19 cellular contexts compared by ENCODE assay signal in genomic region chr5:59923465-59923864, GRCh38. TPM values are rescaled to one million over a fixed set of nuclear protein-coding genes. Genes with fewer than 3 reads are reported as not detected.
DNase-seq lines count a peak whose midpoint lies in the region; FAIRE-seq and TF ChIP-seq lines count a peak whose summit lies in the region.
"Had no signal": no experiment of that assay in that cellular context is flagged by ENCODE, and none has a peak within 500 bp of the region (broad histone marks: within the 10 kb centered on the region; RNA-seq: fewer than 3 reads in every experiment).

No MANE protein-coding gene starts in this region.

- H3K27ac Mint-ChIP-seq in neural crest cell (ENCODE audit: unreplicated experiment) = peak overlapping the region; percentile 88
- no peak overlapping the region for H3K27ac Mint-ChIP-seq in activated CD4-positive, alpha-beta memory T cell treated with anti-CD3 and anti-CD28 coated beads, Interleukin-2, amount 10 ng/mL, durations not matched to agents 7 days and 5 days
- H3K27ac Mint-ChIP-seq: activated CD4-positive, alpha-beta T cell treated with anti-CD3 and anti-CD28 coated beads, Interleukin-2, amount 10 ng/mL, durations not matched to agents 24 days and 14 days; activated T-helper 17 cell treated with anti-CD3 and anti-CD28 coated beads, Interleukin-2, amount 50 U/mL, for 72 hours; T-helper 1 cell treated with Interleukin-12 subunit alpha and Interleukin-12 subunit beta and Interleukin-4 antibody, amounts not matched to agents 30 μg/mL and 1 μg/mL, for 36 hours had no signal

- no peak overlapping the region for H3K4me3 ChIP-seq in esophagus muscularis mucosa
- H3K4me3 ChIP-seq: body of pancreas, lower lobe of right lung, tibial nerve had no signal

- no peaks in the 10 kb centered on the region for H3K4me1 Mint-ChIP-seq in neural crest cell
- H3K4me1 Mint-ChIP-seq in activated CD4-positive, alpha-beta memory T cell treated with anti-CD3 and anti-CD28 coated beads, Interleukin-2, amount 10 ng/mL, durations not matched to agents 7 days and 5 days = no peaks in the 10 kb centered on the region
- H3K4me1 Mint-ChIP-seq: activated CD4-positive, alpha-beta T cell treated with anti-CD3 and anti-CD28 coated beads, Interleukin-2, amount 10 ng/mL, durations not matched to agents 24 days and 14 days; activated T-helper 17 cell treated with anti-CD3 and anti-CD28 coated beads, Interleukin-2, amount 50 U/mL, for 72 hours had no signal

- TF ChIP-seq EP300 in Ishikawa (IDR thresholded peaks at IDR 0.05; ENCODE audit: borderline replicate concordance) = no peak
- no peak for TF ChIP-seq EP300 in esophagus muscularis mucosa (IDR thresholded peaks at IDR 0.05)

- H3K4me3 Mint-ChIP-seq in neural crest cell = no peak overlapping the region
- H3K4me3 Mint-ChIP-seq in activated CD4-positive, alpha-beta memory T cell treated with anti-CD3 and anti-CD28 coated beads, Interleukin-2, amount 10 ng/mL, durations not matched to agents 7 days and 5 days = no peak overlapping the region
- H3K4me3 Mint-ChIP-seq: activated CD4-positive, alpha-beta T cell treated with anti-CD3 and anti-CD28 coated beads, Interleukin-2, amount 10 ng/mL, durations not matched to agents 24 days and 14 days; activated T-helper 17 cell treated with anti-CD3 and anti-CD28 coated beads, Interleukin-2, amount 50 U/mL, for 72 hours; T-helper 1 cell treated with Interleukin-12 subunit alpha and Interleukin-12 subunit beta and Interleukin-4 antibody, amounts not matched to agents 30 μg/mL and 1 μg/mL, for 36 hours had no signal

- H3K27me3 Mint-ChIP-seq in neural crest cell (ENCODE audit: low read depth) = peaks cover 6% of the 10 kb centered on the region
- no peaks in the 10 kb centered on the region for H3K27me3 Mint-ChIP-seq in activated CD4-positive, alpha-beta memory T cell treated with anti-CD3 and anti-CD28 coated beads, Interleukin-2, amount 10 ng/mL, durations not matched to agents 7 days and 5 days
- H3K27me3 Mint-ChIP-seq: activated CD4-positive, alpha-beta T cell treated with anti-CD3 and anti-CD28 coated beads, Interleukin-2, amount 10 ng/mL, durations not matched to agents 24 days and 14 days; activated T-helper 17 cell treated with anti-CD3 and anti-CD28 coated beads, Interleukin-2, amount 50 U/mL, for 72 hours had no signal

- intact Hi-C loops in esophagus muscularis mucosa (cut with DNase I) = no loop called here

- H3K4me1 ChIP-seq in esophagus muscularis mucosa = no peaks in the 10 kb centered on the region
- H3K4me1 ChIP-seq: body of pancreas, lower lobe of right lung, tibial nerve had no signal

- DNase-seq in DMS 273 (lab: John Stamatoyannopoulos, UW; ENCODE audit: unreplicated experiment) (peak; percentile 47), DMS 273 treated with DMSO at 0.1 percent for 48 hours (lab: John Stamatoyannopoulos, UW) (no peak), dermis blood vessel endothelial cell (peak; percentile 4), neural crest cell (ENCODE audit: low read depth, low spot score) (no peak), urothelium cell line (ENCODE audit: low spot score) (no peak), esophagus muscularis mucosa (ENCODE audit: extremely low spot score) (no peak)
- no peak for DNase-seq in activated CD4-positive, alpha-beta memory T cell treated with anti-CD3 and anti-CD28 coated beads, Interleukin-2, amount 10 ng/mL, durations not matched to agents 7 days and 5 days
- DNase-seq: activated CD4-positive, alpha-beta T cell treated with anti-CD3 and anti-CD28 coated beads, Interleukin-2, amount 10 ng/mL, durations not matched to agents 24 days and 14 days; lower lobe of right lung; MV-4-11; NCI-H446; stimulated activated CD4-positive, alpha-beta T cell treated with anti-CD3 and anti-CD28 coated beads, Interleukin-15, amount 100 ng/mL, for 24 hours had no signal

- no peak overlapping the region for H3K27ac ChIP-seq in esophagus muscularis mucosa (replicated peaks in 1 of 4)
- H3K27ac ChIP-seq: 22Rv1, body of pancreas, lower lobe of right lung, neutrophil, tibial nerve had no signal

- no peaks in the 10 kb centered on the region for H3K9me3 ChIP-seq in esophagus muscularis mucosa
- H3K9me3 ChIP-seq: body of pancreas, lower lobe of right lung, neutrophil, tibial nerve had no signal

- CTCF ChIA-PET in activated CD4-positive, alpha-beta memory T cell treated with anti-CD3 and anti-CD28 coated beads, Interleukin-2, amount 10 ng/mL, durations not matched to agents 7 days and 5 days (lab: Charles Lee) = no interaction called here

- 94% methylated on average over 3 of the region's 3 CpGs for WGBS in esophagus muscularis mucosa

- H3K36me3 ChIP-seq in esophagus muscularis mucosa = no peaks in the 10 kb centered on the region
- H3K36me3 ChIP-seq: lower lobe of right lung, neutrophil, tibial nerve had no signal

- TF ChIP-seq CTCF in neural crest cell (conservative IDR thresholded peaks at IDR 0.05) = no peak
- TF ChIP-seq CTCF in esophagus muscularis mucosa (IDR thresholded peaks at IDR 0.05) = no peak

- no peak for TF ChIP-seq POLR2A in esophagus muscularis mucosa (IDR thresholded peaks at IDR 0.05; ENCODE audit: low read depth)

- H3K27me3 ChIP-seq in esophagus muscularis mucosa = no peaks in the 10 kb centered on the region
- H3K27me3 ChIP-seq: body of pancreas, neutrophil, tibial nerve had no signal

- H3K9me3 Mint-ChIP-seq in neural crest cell = no peaks in the 10 kb centered on the region
- no peaks in the 10 kb centered on the region for H3K9me3 Mint-ChIP-seq in activated CD4-positive, alpha-beta memory T cell treated with anti-CD3 and anti-CD28 coated beads, Interleukin-2, amount 10 ng/mL, durations not matched to agents 7 days and 5 days
- H3K9me3 Mint-ChIP-seq: activated CD4-positive, alpha-beta T cell treated with anti-CD3 and anti-CD28 coated beads, Interleukin-2, amount 10 ng/mL, durations not matched to agents 24 days and 14 days; activated T-helper 17 cell treated with anti-CD3 and anti-CD28 coated beads, Interleukin-2, amount 50 U/mL, for 72 hours; T-helper 1 cell treated with Interleukin-12 subunit alpha and Interleukin-12 subunit beta and Interleukin-4 antibody, amounts not matched to agents 30 μg/mL and 1 μg/mL, for 36 hours had no signal

- 0 out of 2 replicates have a peak, but pooled peaks have one; percentile 8 for TF ChIP-seq RAD21 in Ishikawa (IDR thresholded peaks at IDR 0.05; ENCODE audit: low read depth)

- POLR2A ChIA-PET in activated CD4-positive, alpha-beta memory T cell treated with anti-CD3 and anti-CD28 coated beads, Interleukin-2, amount 10 ng/mL, durations not matched to agents 7 days and 5 days (lab: Charles Lee) = no interaction called here

- FAIRE-seq in urothelium cell line (lab: Jason Lieb, UNC) = no peak

- no peaks in the 10 kb centered on the region for H3K36me3 Mint-ChIP-seq in neural crest cell (ENCODE audit: low read depth)
- H3K36me3 Mint-ChIP-seq in activated CD4-positive, alpha-beta memory T cell treated with anti-CD3 and anti-CD28 coated beads, Interleukin-2, amount 10 ng/mL, durations not matched to agents 7 days and 5 days (ENCODE audit: low read depth) = no peaks in the 10 kb centered on the region

TF ChIP-seq in Ishikawa, 13 proteins besides CTCF, POLR2A, EP300 and RAD21 (continues in another document):
- no peak for TF ChIP-seq TEAD4 (IDR thresholded peaks at IDR 0.05)
- no peak for TF ChIP-seq NFIC (IDR thresholded peaks at IDR 0.05)
- no peak for TF ChIP-seq TCF12 (IDR thresholded peaks at IDR 0.05; ENCODE audit: low read depth)
- no peak for TF ChIP-seq ZBTB7A (IDR thresholded peaks at IDR 0.05; ENCODE audit: low read depth)
- TF ChIP-seq REST (IDR thresholded peaks at IDR 0.05; ENCODE audit: low read depth) = no peak
- TF ChIP-seq, protein P1, sequence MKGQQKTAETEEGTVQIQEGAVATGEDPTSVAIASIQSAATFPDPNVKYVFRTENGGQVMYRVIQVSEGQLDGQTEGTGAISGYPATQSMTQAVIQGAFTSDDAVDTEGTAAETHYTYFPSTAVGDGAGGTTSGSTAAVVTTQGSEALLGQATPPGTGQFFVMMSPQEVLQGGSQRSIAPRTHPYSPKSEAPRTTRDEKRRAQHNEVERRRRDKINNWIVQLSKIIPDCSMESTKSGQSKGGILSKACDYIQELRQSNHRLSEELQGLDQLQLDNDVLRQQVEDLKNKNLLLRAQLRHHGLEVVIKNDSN (IDR thresholded peaks at IDR 0.05) = no peak
- TF ChIP-seq, protein P2, sequence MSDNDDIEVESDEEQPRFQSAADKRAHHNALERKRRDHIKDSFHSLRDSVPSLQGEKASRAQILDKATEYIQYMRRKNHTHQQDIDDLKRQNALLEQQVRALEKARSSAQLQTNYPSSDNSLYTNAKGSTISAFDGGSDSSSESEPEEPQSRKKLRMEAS (IDR thresholded peaks at IDR 0.05) = no peak
- no peak for TF ChIP-seq EGR1 (IDR thresholded peaks at IDR 0.05)
- no peak for TF ChIP-seq TAF1 (IDR thresholded peaks at IDR 0.05; ENCODE audit: low read depth)
- no peak for TF ChIP-seq YY1 (IDR thresholded peaks at IDR 0.05; ENCODE audit: low read depth)
- TF ChIP-seq CREB1 (IDR thresholded peaks at IDR 0.05; ENCODE audit: low read depth) = no peak

RNA-seq across cellular contexts. Expression of gene PDE4D, which starts 29.9 kb away (rescaled TPM):
- total RNA-seq in dermis blood vessel endothelial cell = 31.1 and 41.0 TPM in 2 replicates
- total RNA-seq in neural crest cell = 11.8 and 12.3 TPM in 2 replicates
- 100 to 1,000 TPM; 123 to 126 TPM for total RNA-seq in activated CD4-positive, alpha-beta memory T cell treated with anti-CD3 and anti-CD28 coated beads, Interleukin-2, amount 10 ng/mL, durations not matched to agents 7 days and 5 days
- total RNA-seq in esophagus muscularis mucosa = 10 to 100 TPM; 39.2 to 87.0 (median 50.2) TPM

Comparison
In these comparisons a context has a peak if more than half of its experiments do, and no peak if none do; other contexts are left out.
1. DNase-seq: peak in DMS 273 (single experiment) and dermis blood vessel endothelial cell (single experiment); none in DMS 273 treated with DMSO at 0.1 percent for 48 hours (single experiment), neural crest cell (single experiment), urothelium cell line (single experiment), activated CD4-positive, alpha-beta memory T cell treated with anti-CD3 and anti-CD28 coated beads, Interleukin-2, amount 10 ng/mL, durations not matched to agents 7 days and 5 days (single experiment) and esophagus muscularis mucosa (single experiment).